ENCODE assay signal across 1 cellular context in genomic region chr20:63230800-63231268, GRCh38.
TF ChIP-seq lines count a peak whose summit lies in the region.

No MANE protein-coding gene starts in this region.

TF ChIP-seq in HepG2, 621 proteins besides CTCF, POLR2A, EP300 and RAD21 (continued from another document and continues in another):
- TF ChIP-seq ZNF737 (CRISPR knock-in tag; IDR thresholded peaks at IDR 0.05; ENCODE audit: borderline replicate concordance) (no peak), ZFYVE20 (CRISPR knock-in tag; IDR thresholded peaks at IDR 0.05; ENCODE audit: borderline replicate concordance, low read depth) (no peak), SMAD9 (CRISPR knock-in tag; IDR thresholded peaks at IDR 0.05) (no peak), ZNF296 (CRISPR knock-in tag; conservative IDR thresholded peaks at IDR 0.05) (no peak), ATF7-NPFF (CRISPR knock-in tag; IDR thresholded peaks at IDR 0.05; ENCODE audit: low read depth) (no peak), DZIP1 (CRISPR knock-in tag; IDR thresholded peaks at IDR 0.05) (no peak), TCF12 (IDR thresholded peaks at IDR 0.05) (no peak), TCF12 (CRISPR knock-in tag; IDR thresholded peaks at IDR 0.05) (no peak), TSC22D2 (CRISPR knock-in tag; IDR thresholded peaks at IDR 0.05; ENCODE audit: borderline replicate concordance) (0 out of 2 replicates have a peak, but pooled peaks have one; percentile 8), ZNF749 (CRISPR knock-in tag; IDR thresholded peaks at IDR 0.05; ENCODE audit: borderline replicate concordance) (no peak), ZNF24 (IDR thresholded peaks at IDR 0.05) (no peak), ZNF543 (CRISPR knock-in tag; IDR thresholded peaks at IDR 0.05) (peak; percentile 58; the same call in 1 of the 2 replicates), ZNF772 (CRISPR knock-in tag; IDR thresholded peaks at IDR 0.05) (peak; percentile 72; the same call in 1 of the 2 replicates), ZNF572 (CRISPR knock-in tag; IDR thresholded peaks at IDR 0.05) (peak; percentile 77; the same call in 1 of the 2 replicates), ZNF788 (CRISPR knock-in tag; IDR thresholded peaks at IDR 0.05; ENCODE audit: borderline replicate concordance) (no peak), JDP2 (CRISPR knock-in tag; IDR thresholded peaks at IDR 0.05; ENCODE audit: borderline replicate concordance) (no peak), NONO (IDR thresholded peaks at IDR 0.05) (no peak), NONO (CRISPR knock-in tag; conservative IDR thresholded peaks at IDR 0.05) (no peak), MIER2 (CRISPR knock-in tag; IDR thresholded peaks at IDR 0.05) (peak; percentile 45; the same call in 1 of the 2 replicates), ZNF790 (CRISPR knock-in tag; IDR thresholded peaks at IDR 0.05; ENCODE audit: borderline replicate concordance) (no peak), SRF (IDR thresholded peaks at IDR 0.05; ENCODE audit: low read depth, low read length) (no peak), JUND (CRISPR knock-in tag; IDR thresholded peaks at IDR 0.05) (no peak), CHD2 (IDR thresholded peaks at IDR 0.05; ENCODE audit: low read depth, low read length) (no peak), MAFF (IDR thresholded peaks at IDR 0.05; ENCODE audit: low read depth, low read length) (no peak), HNF1B (CRISPR knock-in tag; IDR thresholded peaks at IDR 0.05) (peak; percentile 32; the same call in 1 of the 2 replicates), ETV6 (CRISPR knock-in tag; conservative IDR thresholded peaks at IDR 0.05) (no peak), HDAC6 (IDR thresholded peaks at IDR 0.05; ENCODE audit: low read depth, low read length) (no peak), PHB2 (IDR thresholded peaks at IDR 0.05; ENCODE audit: partially characterized antibody) (no peak), NFE2L2 (IDR thresholded peaks at IDR 0.05; ENCODE audit: low read length) (no peak), ZNF431 (CRISPR knock-in tag; IDR thresholded peaks at IDR 0.05; ENCODE audit: borderline replicate concordance, low read depth) (no peak), ZNF652 (CRISPR knock-in tag; IDR thresholded peaks at IDR 0.05; ENCODE audit: borderline replicate concordance, low read depth) (no peak; the same call in 1 of the 2 replicates), HMG20A (CRISPR knock-in tag; IDR thresholded peaks at IDR 0.05; ENCODE audit: borderline replicate concordance) (no peak), POLR2G (IDR thresholded peaks at IDR 0.05; ENCODE audit: low read depth, low read length) (no peak), KDM3A (CRISPR knock-in tag; IDR thresholded peaks at IDR 0.05; ENCODE audit: low read depth) (no peak), ZNF639 (CRISPR knock-in tag; conservative IDR thresholded peaks at IDR 0.05) (no peak), TEAD2 (CRISPR knock-in tag; IDR thresholded peaks at IDR 0.05) (no peak), REXO4 (CRISPR knock-in tag; IDR thresholded peaks at IDR 0.05; ENCODE audit: borderline replicate concordance) (no peak), DNMT1 (CRISPR knock-in tag; IDR thresholded peaks at IDR 0.05) (0 out of 2 replicates have a peak, but pooled peaks have one; percentile 37), RBM39 (IDR thresholded peaks at IDR 0.05; ENCODE audit: low read depth, low read length, poor library complexity, severe bottlenecking) (no peak), ZNF367 (CRISPR knock-in tag; IDR thresholded peaks at IDR 0.05; ENCODE audit: borderline replicate concordance) (no peak), ZNF230 (CRISPR knock-in tag; IDR thresholded peaks at IDR 0.05) (no peak), GATAD2A (CRISPR knock-in tag; IDR thresholded peaks at IDR 0.05) (peak; percentile 46; the same call in 1 of the 2 replicates), RCOR2 (CRISPR knock-in tag; IDR thresholded peaks at IDR 0.05) (no peak), ZC3H4 (CRISPR knock-in tag; IDR thresholded peaks at IDR 0.05; ENCODE audit: borderline replicate concordance) (no peak), KAT7 (CRISPR knock-in tag; IDR thresholded peaks at IDR 0.05; ENCODE audit: borderline replicate concordance) (no peak), LCORL (IDR thresholded peaks at IDR 0.05) (no peak), LCORL (CRISPR knock-in tag; IDR thresholded peaks at IDR 0.05) (no peak; the same call in 1 of the 2 replicates), NKX3-1 (CRISPR knock-in tag; IDR thresholded peaks at IDR 0.05) (no peak), ZNF512B (CRISPR knock-in tag; IDR thresholded peaks at IDR 0.05; ENCODE audit: borderline replicate concordance) (0 out of 2 replicates have a peak, but pooled peaks have one; percentile 61)
- TF ChIP-seq, protein P1, sequence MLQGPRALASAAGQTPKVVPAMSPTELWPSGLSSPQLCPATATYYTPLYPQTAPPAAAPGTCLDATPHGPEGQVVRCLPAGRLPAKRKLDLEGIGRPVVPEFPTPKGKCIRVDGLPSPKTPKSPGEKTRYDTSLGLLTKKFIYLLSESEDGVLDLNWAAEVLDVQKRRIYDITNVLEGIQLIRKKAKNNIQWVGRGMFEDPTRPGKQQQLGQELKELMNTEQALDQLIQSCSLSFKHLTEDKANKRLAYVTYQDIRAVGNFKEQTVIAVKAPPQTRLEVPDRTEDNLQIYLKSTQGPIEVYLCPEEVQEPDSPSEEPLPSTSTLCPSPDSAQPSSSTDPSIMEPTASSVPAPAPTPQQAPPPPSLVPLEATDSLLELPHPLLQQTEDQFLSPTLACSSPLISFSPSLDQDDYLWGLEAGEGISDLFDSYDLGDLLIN (CRISPR knock-in tag; IDR thresholded peaks at IDR 0.05; ENCODE audit: borderline replicate concordance), result no peak
- TF ChIP-seq, protein P2, sequence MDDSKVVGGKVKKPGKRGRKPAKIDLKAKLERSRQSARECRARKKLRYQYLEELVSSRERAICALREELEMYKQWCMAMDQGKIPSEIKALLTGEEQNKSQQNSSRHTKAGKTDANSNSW (CRISPR knock-in tag; IDR thresholded peaks at IDR 0.05; ENCODE audit: borderline replicate concordance), result no peak
- TF ChIP-seq, protein P3, sequence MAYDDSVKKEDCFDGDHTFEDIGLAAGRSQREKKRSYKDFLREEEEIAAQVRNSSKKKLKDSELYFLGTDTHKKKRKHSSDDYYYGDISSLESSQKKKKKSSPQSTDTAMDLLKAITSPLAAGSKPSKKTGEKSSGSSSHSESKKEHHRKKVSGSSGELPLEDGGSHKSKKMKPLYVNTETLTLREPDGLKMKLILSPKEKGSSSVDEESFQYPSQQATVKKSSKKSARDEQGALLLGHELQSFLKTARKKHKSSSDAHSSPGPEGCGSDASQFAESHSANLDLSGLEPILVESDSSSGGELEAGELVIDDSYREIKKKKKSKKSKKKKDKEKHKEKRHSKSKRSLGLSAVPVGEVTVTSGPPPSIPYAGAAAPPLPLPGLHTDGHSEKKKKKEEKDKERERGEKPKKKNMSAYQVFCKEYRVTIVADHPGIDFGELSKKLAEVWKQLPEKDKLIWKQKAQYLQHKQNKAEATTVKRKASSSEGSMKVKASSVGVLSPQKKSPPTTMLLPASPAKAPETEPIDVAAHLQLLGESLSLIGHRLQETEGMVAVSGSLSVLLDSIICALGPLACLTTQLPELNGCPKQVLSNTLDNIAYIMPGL (CRISPR knock-in tag; IDR thresholded peaks at IDR 0.05; ENCODE audit: borderline replicate concordance in 1 of 2, low read depth in 1 of 2), result peak; percentile 71 to 87
- TF ChIP-seq, protein P4, sequence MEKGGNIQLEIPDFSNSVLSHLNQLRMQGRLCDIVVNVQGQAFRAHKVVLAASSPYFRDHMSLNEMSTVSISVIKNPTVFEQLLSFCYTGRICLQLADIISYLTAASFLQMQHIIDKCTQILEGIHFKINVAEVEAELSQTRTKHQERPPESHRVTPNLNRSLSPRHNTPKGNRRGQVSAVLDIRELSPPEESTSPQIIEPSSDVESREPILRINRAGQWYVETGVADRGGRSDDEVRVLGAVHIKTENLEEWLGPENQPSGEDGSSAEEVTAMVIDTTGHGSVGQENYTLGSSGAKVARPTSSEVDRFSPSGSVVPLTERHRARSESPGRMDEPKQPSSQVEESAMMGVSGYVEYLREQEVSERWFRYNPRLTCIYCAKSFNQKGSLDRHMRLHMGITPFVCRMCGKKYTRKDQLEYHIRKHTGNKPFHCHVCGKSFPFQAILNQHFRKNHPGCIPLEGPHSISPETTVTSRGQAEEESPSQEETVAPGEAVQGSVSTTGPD (CRISPR knock-in tag; IDR thresholded peaks at IDR 0.05), result no peak
- TF ChIP-seq, protein P5, sequence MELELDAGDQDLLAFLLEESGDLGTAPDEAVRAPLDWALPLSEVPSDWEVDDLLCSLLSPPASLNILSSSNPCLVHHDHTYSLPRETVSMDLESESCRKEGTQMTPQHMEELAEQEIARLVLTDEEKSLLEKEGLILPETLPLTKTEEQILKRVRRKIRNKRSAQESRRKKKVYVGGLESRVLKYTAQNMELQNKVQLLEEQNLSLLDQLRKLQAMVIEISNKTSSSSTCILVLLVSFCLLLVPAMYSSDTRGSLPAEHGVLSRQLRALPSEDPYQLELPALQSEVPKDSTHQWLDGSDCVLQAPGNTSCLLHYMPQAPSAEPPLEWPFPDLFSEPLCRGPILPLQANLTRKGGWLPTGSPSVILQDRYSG (CRISPR knock-in tag; IDR thresholded peaks at IDR 0.05), result no peak
- TF ChIP-seq, protein P6, sequence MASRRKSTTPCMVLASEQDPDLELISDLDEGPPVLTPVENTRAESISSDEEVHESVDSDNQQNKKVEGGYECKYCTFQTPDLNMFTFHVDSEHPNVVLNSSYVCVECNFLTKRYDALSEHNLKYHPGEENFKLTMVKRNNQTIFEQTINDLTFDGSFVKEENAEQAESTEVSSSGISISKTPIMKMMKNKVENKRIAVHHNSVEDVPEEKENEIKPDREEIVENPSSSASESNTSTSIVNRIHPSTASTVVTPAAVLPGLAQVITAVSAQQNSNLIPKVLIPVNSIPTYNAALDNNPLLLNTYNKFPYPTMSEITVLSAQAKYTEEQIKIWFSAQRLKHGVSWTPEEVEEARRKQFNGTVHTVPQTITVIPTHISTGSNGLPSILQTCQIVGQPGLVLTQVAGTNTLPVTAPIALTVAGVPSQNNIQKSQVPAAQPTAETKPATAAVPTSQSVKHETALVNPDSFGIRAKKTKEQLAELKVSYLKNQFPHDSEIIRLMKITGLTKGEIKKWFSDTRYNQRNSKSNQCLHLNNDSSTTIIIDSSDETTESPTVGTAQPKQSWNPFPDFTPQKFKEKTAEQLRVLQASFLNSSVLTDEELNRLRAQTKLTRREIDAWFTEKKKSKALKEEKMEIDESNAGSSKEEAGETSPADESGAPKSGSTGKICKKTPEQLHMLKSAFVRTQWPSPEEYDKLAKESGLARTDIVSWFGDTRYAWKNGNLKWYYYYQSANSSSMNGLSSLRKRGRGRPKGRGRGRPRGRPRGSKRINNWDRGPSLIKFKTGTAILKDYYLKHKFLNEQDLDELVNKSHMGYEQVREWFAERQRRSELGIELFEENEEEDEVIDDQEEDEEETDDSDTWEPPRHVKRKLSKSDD (CRISPR knock-in tag; IDR thresholded peaks at IDR 0.05; ENCODE audit: low read depth), result no peak
